8 cellular contexts compared by ENCODE assay signal in the genomic region with DNA sequence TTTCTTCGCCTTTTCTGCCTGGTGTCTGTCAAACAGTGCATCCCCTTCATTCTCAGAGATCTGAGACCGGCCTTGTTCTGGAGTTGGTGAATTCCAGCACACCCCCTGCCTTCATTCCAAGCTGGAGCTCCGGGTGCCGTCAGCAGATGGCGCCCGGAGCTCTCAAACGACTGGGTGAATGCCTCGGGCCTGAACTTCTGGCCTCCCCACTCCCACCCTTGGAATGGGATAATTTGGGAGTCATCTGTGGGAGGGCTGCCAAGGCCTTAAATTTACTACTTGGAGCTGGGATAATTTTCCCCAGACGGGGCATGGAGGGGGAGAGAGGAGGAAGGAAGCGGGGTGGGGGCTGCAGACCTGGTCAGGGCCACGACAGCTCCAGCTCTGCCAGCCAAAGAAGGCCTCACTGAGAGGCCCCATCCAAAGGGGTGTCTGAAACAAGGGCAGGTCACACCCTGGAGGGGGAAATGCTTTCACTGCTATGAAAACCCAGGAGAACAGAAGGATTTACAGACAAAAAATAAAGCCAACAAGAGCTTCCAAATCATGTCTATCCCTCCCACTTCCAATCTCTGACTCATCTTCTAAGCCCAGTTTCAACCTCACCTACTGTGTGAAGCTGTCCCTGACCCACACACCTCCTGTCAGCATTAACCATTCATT.
A peak's percentile ranks its signal among the peaks of the same experiment; 100 is the strongest.
DNase-seq lines count a peak whose midpoint lies in the region; ATAC-seq and TF ChIP-seq lines count a peak whose summit lies in the region.

No MANE protein-coding gene starts in this region.

- peaks cover 61% of the 10 kb centered on the region for H3K4me1 Mint-ChIP-seq in brain

- POLR2A ChIA-PET in Panc1 (lab: Charles Lee) = interaction anchor here (0.6 to 1.2 kb wide), 2 partner anchors 356 to 535 kb away, joined by 3 read pairs; no protein-coding TSS in a partner anchor

- H3K36me3 Mint-ChIP-seq in brain = no peaks in the 10 kb centered on the region

- H3K27ac Mint-ChIP-seq in brain = peak overlapping the region in 3 of 5 experiments; percentile 4 to 48 (median 32)

- H3K27ac ChIP-seq in Panc1 (ENCODE audit: low read length) = 0 out of 2 replicates have a peak overlapping the region, but pooled peaks have one; percentile 12

- peaks cover 48% of the 10 kb centered on the region for H3K27me3 Mint-ChIP-seq in brain

- CTCF ChIA-PET in Panc1 (lab: Charles Lee) = interaction anchor here (0.5 to 3.6 kb wide), 6 partner anchors 119 to 535 kb away, joined by 3 to 28 read pairs (median 4); no protein-coding TSS in a partner anchor

- H3K27me3 ChIP-seq in Panc1 (ENCODE audit: control insufficient read depth, insufficient read depth, low read length) = no peaks in the 10 kb centered on the region

- H3K4me3 ChIP-seq in Panc1 (ENCODE audit: low read depth in 2 of 2, low read length in 2 of 2) = no peak overlapping the region

- intact Hi-C loops in Panc1 (cut with micrococcal nuclease; ENCODE audit: unreplicated experiment) = loop anchor here (1.0 to 5.0 kb wide), 3 partner anchors 291 to 534 kb away; no protein-coding TSS in a partner anchor

- TF ChIP-seq CTCF in Panc1 (IDR thresholded peaks at IDR 0.05) (peak; percentile 96), brain (conservative IDR thresholded peaks at IDR 0.05) (peak; percentile 91)

- H3K4me3 Mint-ChIP-seq in brain = peak overlapping the region in 1 of 5 experiments; percentile 36

- H3K9me3 Mint-ChIP-seq in brain = peaks cover 0 to 9% (median 0%) of the 10 kb centered on the region in 5 experiments

- H3K4me1 ChIP-seq in Panc1 (ENCODE audit: control insufficient read depth, insufficient read depth, low read length) = peaks cover 24% of the 10 kb centered on the region

- in situ Hi-C loops in Panc1 (cut with HindIII; ENCODE audit: low pct_unique_long_range_greater_than_20kb, low sequenced_read_pairs) = no loop called here

- H3K36me3 ChIP-seq in Panc1 (ENCODE audit: control insufficient read depth, insufficient read depth, low read length) = no peaks in the 10 kb centered on the region

- no TSS peak for BruUV-seq in Panc1 (replicated peaks; lab: Mats Ljungman, UMichigan)

- ATAC-seq in Panc1 (peak; percentile 91), HG03097 (IDR thresholded peaks at IDR 0.05; ENCODE audit: low FRiP score, unreplicated experiment) (no peak)

- peak; percentile 74 for DNase-seq in DMS79 treated with DMSO at 0.1 percent for 48 hours (lab: John Stamatoyannopoulos, UW)
- DNase-seq in HuH-7.5 (ENCODE audit: low spot score) = peak; percentile 74
- no peak for DNase-seq in Panc1 (ENCODE audit: low read depth, low spot score)
- peak; percentile 90 for DNase-seq in iPS-NIHi11 (ENCODE audit: low spot score)
- peak; percentile 19 for DNase-seq in stimulated activated CD4-positive, alpha-beta T cell treated with anti-CD3 and anti-CD28 coated beads, Interleukin-12 subunit alpha, Interleukin-12 subunit beta, amount 100 ng/mL, for 4 hours
- DNase-seq in cerebellar nuclear complex (lab: John Stamatoyannopoulos, UW) = no peak

- H3K9me3 ChIP-seq in Panc1 (ENCODE audit: control insufficient read depth, insufficient read depth, low read depth, low read length) = no peaks in the 10 kb centered on the region

Comparison
In these comparisons a context has a peak if more than half of its experiments do, and no peak if none do; other contexts are left out.
1. DNase-seq: peak in DMS79 treated with DMSO at 0.1 percent for 48 hours (single experiment), HuH-7.5 (single experiment), iPS-NIHi11 (single experiment) and stimulated activated CD4-positive, alpha-beta T cell treated with anti-CD3 and anti-CD28 coated beads, Interleukin-12 subunit alpha, Interleukin-12 subunit beta, amount 100 ng/mL, for 4 hours (single experiment); none in Panc1 (single experiment) and cerebellar nuclear complex (0 of 2).